Comparison of ENCODE assay signal across 10 cellular contexts in the genomic region with DNA sequence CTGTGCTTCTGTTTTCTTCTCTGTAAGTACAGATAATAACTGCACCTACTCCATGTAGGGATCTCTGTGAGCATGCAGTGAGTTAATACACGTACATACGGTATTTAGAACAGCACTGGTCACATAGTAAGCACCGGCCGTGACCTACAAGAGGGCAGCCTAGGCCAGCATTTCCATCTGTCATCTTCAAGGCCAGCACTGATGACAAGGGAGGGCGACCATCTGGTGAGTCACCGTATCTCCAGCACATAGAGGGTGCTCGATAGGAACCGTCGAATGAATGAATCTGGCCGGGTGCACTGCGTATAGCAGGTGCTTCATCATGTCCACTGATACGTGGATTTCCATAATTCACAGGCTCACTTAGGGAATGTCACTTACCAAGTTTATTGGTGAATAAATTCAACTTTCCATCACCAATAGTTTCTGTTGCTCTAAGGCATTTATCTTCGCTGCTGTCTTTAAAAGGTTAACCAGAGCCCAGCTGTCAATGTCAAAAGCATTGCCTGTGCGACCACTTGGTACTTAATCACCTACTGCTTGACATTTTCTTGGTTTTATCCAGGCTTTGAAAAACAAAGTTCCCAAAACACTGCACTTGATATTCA. TPM values are rescaled to one million over a fixed set of nuclear protein-coding genes. Genes with fewer than 3 reads are reported as not detected.
A peak's percentile ranks its signal among the peaks of the same experiment; 100 is the strongest.
DNase-seq lines count a peak whose midpoint lies in the region; ATAC-seq, FAIRE-seq and TF ChIP-seq lines count a peak whose summit lies in the region.
"Had no signal": no experiment of that assay in that cellular context is flagged by ENCODE, and none has a peak within 500 bp of the region (broad histone marks: within the 10 kb centered on the region; RNA-seq: fewer than 3 reads in every experiment).

No MANE protein-coding gene starts in this region.

- 6% methylated on average over 14 of the region's 14 CpGs for WGBS in K562 (ENCODE audit: insufficient coverage, low coverage, missing lambda C conversion rate)
- WGBS in right cardiac atrium = 15% methylated on average over 14 of the region's 14 CpGs
- 34% methylated on average over 14 of the region's 14 CpGs for WGBS in smooth muscle cell (ENCODE audit: low lambda C conversion rate)

- H3K4me1 ChIP-seq in K562 (replicated peaks in 1 of 2; ENCODE audit: control insufficient read depth in 2 of 2, insufficient read depth in 2 of 2, low read length in 2 of 2) = peaks cover 10 to 32% of the 10 kb centered on the region in 2 experiments; a peak in 4 of 5 replicates
- peaks cover 42% of the 10 kb centered on the region for H3K4me1 ChIP-seq in right cardiac atrium (ENCODE audit: control insufficient read depth, insufficient read depth, low read length)
- H3K4me1 ChIP-seq in smooth muscle cell (ENCODE audit: low read depth) = peaks cover 31% of the 10 kb centered on the region

- H2AFZ ChIP-seq in K562 (ENCODE audit: low read depth, low read length) (peak overlapping the region; percentile 66), smooth muscle cell (ENCODE audit: low read depth) (no peak overlapping the region)

- no peaks in the 10 kb centered on the region for H3K9me1 ChIP-seq in K562 (ENCODE audit: control insufficient read depth, insufficient read depth, low read length)

- no peaks in the 10 kb centered on the region for H3K79me2 ChIP-seq in K562 (ENCODE audit: control insufficient read depth, insufficient read depth, low read length)
- H3K79me2 ChIP-seq in smooth muscle cell (ENCODE audit: low read depth) = peaks cover 18% of the 10 kb centered on the region

- H3K27me3 ChIP-seq in K562 (ENCODE audit: control insufficient read depth in 2 of 2, insufficient read depth in 2 of 2, low read length in 2 of 2) (no peaks in the 10 kb centered on the region), right cardiac atrium (ENCODE audit: control insufficient read depth, insufficient read depth) (no peaks in the 10 kb centered on the region), smooth muscle cell (ENCODE audit: low read depth) (no peaks in the 10 kb centered on the region)

- BruUV-seq in K562 (replicated peaks; lab: Mats Ljungman, UMichigan) = no TSS peak

- peaks cover 59% of the 10 kb centered on the region for H3F3A ChIP-seq in smooth muscle cell (ENCODE audit: low read depth)

- H3K36me3 ChIP-seq in K562 (ENCODE audit: control insufficient read depth, insufficient read depth, low read length) (no peaks in the 10 kb centered on the region), smooth muscle cell (ENCODE audit: low read depth) (no peaks in the 10 kb centered on the region)

- H3K27ac ChIP-seq in K562 (ENCODE audit: extremely low read depth, low read depth, low read length) = peak overlapping the region; percentile 35; the same call in 2 of the 3 replicates
- H3K27ac ChIP-seq in right cardiac atrium (ENCODE audit: low read length) = peak overlapping the region; percentile 87
- H3K27ac ChIP-seq in smooth muscle cell (ENCODE audit: low read depth) = peak overlapping the region; percentile 90

- TF ChIP-seq RAD21 in K562 (CRISPR knock-in tag; conservative IDR thresholded peaks at IDR 0.05 in 1 of 2, IDR thresholded peaks at IDR 0.05 in 1 of 2) = peak; percentile 44 to 63

- POLR2A ChIA-PET in K562 (lab: Yijun Ruan, JAX) = interaction anchor here (0.9 kb wide), 1 partner anchor 10 kb away, joined by 4 read pairs; no protein-coding TSS in a partner anchor

- TF ChIP-seq POLR2A in K562 (conservative IDR thresholded peaks at IDR 0.05) = no peak

- TF ChIP-seq EP300 in K562 (IDR thresholded peaks at IDR 0.05; ENCODE audit: low read length) = peak; percentile 75

- ATAC-seq in K562 = peak; percentile 98
- ATAC-seq in right cardiac atrium = peak; percentile 43 to 69

- H3K4me3 ChIP-seq in K562 (no peak overlapping the region), right cardiac atrium (ENCODE audit: low read length) (peak overlapping the region; percentile 5), smooth muscle cell (no peak overlapping the region)

- H3K9me3 ChIP-seq in K562 (replicated peaks; ENCODE audit: control insufficient read depth, insufficient read depth, low read depth, low read length) (no peaks in the 10 kb centered on the region), right cardiac atrium (ENCODE audit: control insufficient read depth, low read length) (no peaks in the 10 kb centered on the region), smooth muscle cell (replicated peaks; ENCODE audit: low read depth) (no peaks in the 10 kb centered on the region)

- H3K9ac ChIP-seq in K562 (ENCODE audit: insufficient read depth in 1 of 2, low read depth in 2 of 2, low read length in 2 of 2) (no peak overlapping the region), smooth muscle cell (ENCODE audit: low read depth) (peak overlapping the region; percentile 66)

- TF ChIP-seq CTCF in K562 (IDR thresholded peaks at IDR 0.05 in 2 of 3, conservative IDR thresholded peaks at IDR 0.05 in 1 of 3; ENCODE audit: insufficient read depth in 2 of 3, low read depth in 1 of 3, low read length in 3 of 3) = peak; percentile 38 to 56 (median 42); a peak in 5 of 6 replicates
- no peak for TF ChIP-seq CTCF in smooth muscle cell (IDR thresholded peaks at IDR 0.05; ENCODE audit: borderline replicate concordance, insufficient read depth, poor library complexity, severe bottlenecking)

- CTCF ChIA-PET in K562 (lab: Yijun Ruan, JAX; ENCODE audit: low intra/inter-chr PET ratio) = interaction anchor here (2.5 kb wide), 1 partner anchor 94 kb away, joined by 9 read pairs; no protein-coding TSS in a partner anchor

- H4K20me1 ChIP-seq in K562 (replicated peaks; ENCODE audit: control insufficient read depth, insufficient read depth, low read length) (peaks cover 4% of the 10 kb centered on the region; the same call in 1 of the 2 replicates), smooth muscle cell (ENCODE audit: low read depth) (peaks cover 16% of the 10 kb centered on the region)

- FAIRE-seq in K562 (lab: Jason Lieb, UNC) = peak; percentile 95
- FAIRE-seq: GM12892 had no signal

- intact Hi-C loops in K562 (cut with micrococcal nuclease) (no loop called here), right cardiac atrium (cut with DNase I) (no loop called here)

- peak; percentile 31 for DNase-seq in NCI-H1092 (lab: John Stamatoyannopoulos, UW)
- peak; percentile 71 to 89 (median 78) for DNase-seq in K562 (ENCODE audit: extremely low read depth in 1 of 4, low spot score in 3 of 4)
- DNase-seq in right cardiac atrium = peak in 2 of 3 donors; percentile 70 to 75
- no peak for DNase-seq in smooth muscle cell (lab: John Stamatoyannopoulos, UW; ENCODE audit: unreplicated experiment)
- no peak for DNase-seq in NCI-H526 treated with DMSO at 0.1 percent for 48 hours (lab: John Stamatoyannopoulos, UW)
- no peak for DNase-seq in HPDE6-E6E7 (ENCODE audit: extremely low spot score)
- DNase-seq in NCI-H748 (lab: John Stamatoyannopoulos, UW; ENCODE audit: unreplicated experiment) = no peak
- DNase-seq in activated CD4-positive, alpha-beta T cell treated with anti-CD3 and anti-CD28 coated beads for 48 hours = no peak
- DNase-seq: NCI-H748 treated with DMSO at 0.1 percent for 48 hours had no signal

- H3K4me2 ChIP-seq in K562 (ENCODE audit: insufficient read depth, low read length) = peak overlapping the region; percentile 40; the same call in 1 of the 2 replicates
- peak overlapping the region; percentile 78 for H3K4me2 ChIP-seq in smooth muscle cell

- in situ Hi-C loops in K562 (cut with MboI) = no loop called here

RNA-seq across cellular contexts. Expression of gene NOD1, which starts 8.3 kb away (rescaled TPM):
- 13.2 and 16.4 TPM in 2 replicates for total RNA-seq in K562 (2011; cell fraction: chromatin; rRNA removed; ENCODE audit: low replicate concordance)
- 7.0 and 9.2 TPM in 2 replicates for total RNA-seq in K562 (2011; cell fraction: nucleolus; rRNA removed)
- 8.9 and 9.9 TPM in 2 replicates for total RNA-seq in K562 (2011; cell fraction: nucleoplasm; rRNA removed)
- total RNA-seq in K562 (2014; rRNA removed) (3.7 and 3.9 TPM in 2 replicates), K562 (2014; rRNA removed; fragmentation: Illumina TruSeq; extraction: Trizol) (4.4 and 4.5 TPM in 2 replicates), K562 (2015; rRNA removed; fragmentation: Illumina TruSeq; extraction: Trizol) (4.7 and 5.3 TPM in 2 replicates), K562 (2021) (6.6 and 7.1 TPM in 2 replicates), right cardiac atrium (10 to 100 TPM; 11.5 to 15.5 (median 12.2) TPM), smooth muscle cell (10.5 and 13.4 TPM in 2 replicates)
- polyA plus RNA-seq in K562 (2011; rRNA removed) (4.8 and 5.2 TPM in 2 replicates), K562 (2014; fragmentation: Illumina TruSeq; extraction: Trizol) (4.2 and 4.8 TPM in 2 replicates), K562 (2014; fragmentation: Nextera tagmentation; extraction: Ambion mirVana) (1 to 10 TPM in 1 of 2 experiments, under 1 TPM in 1; 0.34 to 1.1 TPM), K562 (2014; rRNA removed) (5.6 and 5.9 TPM in 2 replicates), right cardiac atrium (8.6 TPM), smooth muscle cell (8.6 and 9.7 TPM in 2 replicates)
- 3.3 and 3.9 TPM in 2 replicates for polyA plus RNA-seq in K562 (2011; cell fraction: cytosol; rRNA removed)
- 8.8 and 11.3 TPM in 2 replicates for polyA plus RNA-seq in K562 (2011; cell fraction: nucleus; rRNA removed)
- 3.2 and 5.9 TPM in 2 replicates for polyA plus RNA-seq in K562 (2012)
- polyA minus RNA-seq in K562 (2011; rRNA and poly(A)+ RNA removed) = 3.7 and 5.2 TPM in 2 replicates
- 1.8 and 2.4 TPM in 2 replicates for polyA minus RNA-seq in K562 (2011; cell fraction: cytosol; rRNA and poly(A)+ RNA removed)
- 5.4 and 9.2 TPM in 2 replicates for polyA minus RNA-seq in K562 (2011; cell fraction: nucleus; rRNA and poly(A)+ RNA removed)

RNA-seq across cellular contexts. Expression of gene GGCT, which starts 34.4 kb away (rescaled TPM):
- 9.2 and 19.4 TPM in 2 replicates for total RNA-seq in K562 (2011; cell fraction: chromatin; rRNA removed; ENCODE audit: low replicate concordance)
- total RNA-seq in K562 (2011; cell fraction: nucleolus; rRNA removed) = 9.2 and 13.2 TPM in 2 replicates
- total RNA-seq in K562 (2011; cell fraction: nucleoplasm; rRNA removed) = 15.5 and 27.6 TPM in 2 replicates
- total RNA-seq in K562 (2014; rRNA removed) (109 and 110 TPM in 2 replicates), K562 (2014; rRNA removed; fragmentation: Illumina TruSeq; extraction: Trizol) (157 and 168 TPM in 2 replicates), K562 (2015; rRNA removed; fragmentation: Illumina TruSeq; extraction: Trizol) (119 and 136 TPM in 2 replicates), K562 (2021) (97.1 and 98.3 TPM in 2 replicates), right cardiac atrium (10 to 100 TPM; 21.2 to 25.1 (median 22.2) TPM), smooth muscle cell (41.4 and 53.1 TPM in 2 replicates)
- polyA plus RNA-seq in K562 (2011; rRNA removed) (58.6 and 79.0 TPM in 2 replicates), K562 (2014; fragmentation: Illumina TruSeq; extraction: Trizol) (127 and 133 TPM in 2 replicates), K562 (2014; fragmentation: Nextera tagmentation; extraction: Ambion mirVana) (100 to 1,000 TPM; 285 to 349 TPM), K562 (2014; rRNA removed) (174 and 176 TPM in 2 replicates), right cardiac atrium (41.0 TPM), smooth muscle cell (36.9 and 39.3 TPM in 2 replicates)
- 36.9 and 38.3 TPM in 2 replicates for polyA plus RNA-seq in K562 (2011; cell fraction: cytosol; rRNA removed)
- polyA plus RNA-seq in K562 (2011; cell fraction: nucleus; rRNA removed) = 25.2 and 29.3 TPM in 2 replicates
- 111 and 128 TPM in 2 replicates for polyA plus RNA-seq in K562 (2012)
- polyA minus RNA-seq in K562 (2011; rRNA and poly(A)+ RNA removed) = 15.7 and 17.3 TPM in 2 replicates
- 9.3 and 13.7 TPM in 2 replicates for polyA minus RNA-seq in K562 (2011; cell fraction: cytosol; rRNA and poly(A)+ RNA removed)
- polyA minus RNA-seq in K562 (2011; cell fraction: nucleus; rRNA and poly(A)+ RNA removed) = 11.4 and 12.6 TPM in 2 replicates

Comparison
In these comparisons a context has a peak if more than half of its experiments do, and no peak if none do; other contexts are left out.
1. DNase-seq: peak in NCI-H1092 (single experiment), K562 (4 of 4) and right cardiac atrium (2 of 3); none in smooth muscle cell (single experiment), NCI-H526 treated with DMSO at 0.1 percent for 48 hours (single experiment), HPDE6-E6E7 (single experiment), NCI-H748 (single experiment) and activated CD4-positive, alpha-beta T cell treated with anti-CD3 and anti-CD28 coated beads for 48 hours (single experiment).
2. H3K27ac ChIP-seq: peak in every context shown above with its lines; median percentile 90 in smooth muscle cell; 87 in right cardiac atrium; 35 in K562.